ENCODE assay signal across 19 cellular contexts in the genomic region with DNA sequence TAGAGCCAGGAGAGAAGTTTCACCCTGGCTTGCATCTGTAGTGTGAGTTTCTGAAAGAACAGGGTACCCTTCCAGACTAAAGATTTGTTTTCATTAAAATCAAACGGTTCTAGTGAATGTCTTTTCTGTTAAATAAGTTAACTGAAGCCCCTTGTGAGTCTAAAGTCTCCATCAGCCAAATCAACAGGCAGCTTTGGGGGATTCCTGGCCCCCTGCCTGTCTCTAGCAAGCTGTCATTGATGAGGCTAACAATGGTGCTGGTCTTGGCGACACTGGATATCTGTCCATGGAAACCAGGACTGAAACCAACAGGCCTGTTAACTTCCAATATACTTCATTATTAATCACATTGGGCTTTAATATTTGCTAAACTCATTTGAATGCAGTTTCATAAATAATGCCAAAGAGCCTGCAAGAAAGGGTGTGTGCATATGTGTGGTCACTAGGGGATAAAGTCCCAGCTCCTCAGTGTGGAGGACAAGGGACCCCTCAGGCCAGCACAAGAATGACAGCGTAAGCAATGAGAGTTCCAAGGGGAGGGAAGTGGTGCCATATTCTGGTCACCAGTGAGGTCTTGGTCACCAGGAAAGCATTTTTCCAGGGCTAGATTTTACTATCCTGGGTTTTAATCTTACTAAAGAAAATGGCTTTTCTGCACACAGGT. TPM values are rescaled to one million over a fixed set of nuclear protein-coding genes. Genes with fewer than 3 reads are reported as not detected.
A peak's percentile ranks its signal among the peaks of the same experiment; 100 is the strongest.
DNase-seq lines count a peak whose midpoint lies in the region; FAIRE-seq and TF ChIP-seq lines count a peak whose summit lies in the region.
"Had no signal": no experiment of that assay in that cellular context is flagged by ENCODE, and none has a peak within 500 bp of the region (broad histone marks: within the 10 kb centered on the region; RNA-seq: fewer than 3 reads in every experiment).

No MANE protein-coding gene starts in this region.

- H3K27ac ChIP-seq in endodermal cell (ENCODE audit: low read depth, low read length) (no peak overlapping the region), trophoblast cell (ENCODE audit: low read depth, low read length) (no peak overlapping the region)

- no peak overlapping the region for H2BK120ac ChIP-seq in trophoblast cell (ENCODE audit: insufficient read depth, low read length, poor library complexity)

- no peaks in the 10 kb centered on the region for H3K9me3 Mint-ChIP-seq in endodermal cell
- H3K9me3 Mint-ChIP-seq: CD4-positive, alpha-beta memory T cell; HFFc6 had no signal

- no peaks in the 10 kb centered on the region for H3K36me3 Mint-ChIP-seq in endodermal cell (ENCODE audit: low read depth)
- H3K36me3 Mint-ChIP-seq: CD4-positive, alpha-beta memory T cell had no signal

- no peak overlapping the region for H3K14ac ChIP-seq in trophoblast cell (ENCODE audit: low read length)

- no peak for FAIRE-seq in HTR-8/SVneo (lab: Jason Lieb, UNC)
- FAIRE-seq: GM12891, GM18507, H54 had no signal

- DNase-seq in BE2C, result no peak
- DNase-seq in endodermal cell, result no peak
- DNase-seq in pons (ENCODE audit: low spot score), result peak; percentile 63
- no peak for DNase-seq in HTR-8/SVneo (ENCODE audit: insufficient read length, low spot score)
- DNase-seq in lower leg skin (ENCODE audit: low spot score in 2 of 2), result no peak
- no peak for DNase-seq in trophoblast cell
- DNase-seq: ACHN; AML-193; CD4-positive, alpha-beta memory T cell; HFFc6; NCI-H1048; NCI-H1930; NCI-H345; NCI-H524 treated with DMSO at 0.1 percent for 48 hours had no signal

- H3K4me2 ChIP-seq in Loucy (ENCODE audit: low read depth, low read length, poor library complexity, severe bottlenecking) (peak overlapping the region; percentile 45), trophoblast cell (ENCODE audit: low read length) (no peak overlapping the region)

- intact Hi-C loops in lower leg skin (cut with DNase I; ENCODE audit: low total_unique reads), result loop anchor here (10.0 kb wide), 1 partner anchor 139 kb away; no protein-coding TSS in a partner anchor

- H3K4me3 ChIP-seq in BE2C (ENCODE audit: low read depth, low read length), result no peak overlapping the region
- H3K4me3 ChIP-seq in Loucy (ENCODE audit: low read length, poor library complexity, severe bottlenecking), result no peak overlapping the region
- H3K4me3 ChIP-seq in endodermal cell (ENCODE audit: low read length), result no peak overlapping the region
- H3K4me3 ChIP-seq in lower leg skin (ENCODE audit: low read depth, poor library complexity, severe bottlenecking), result no peak overlapping the region
- H3K4me3 ChIP-seq in trophoblast cell (ENCODE audit: low read depth, low read length), result no peak overlapping the region

- H3K4ac ChIP-seq in trophoblast cell (ENCODE audit: low read depth, low read length), result no peak overlapping the region

- WGBS in endodermal cell (ENCODE audit: insufficient coverage in 1 of 2, insufficient read length in 1 of 2), 2 experiments, result 79 to 100% methylated on average over 1 to 3 of the region's 3 CpGs
- 86 to 92% methylated on average over 3 of the region's 3 CpGs for WGBS in lower leg skin, 2 donors
- WGBS in trophoblast cell (ENCODE audit: extremely low coverage, insufficient coverage, insufficient read length), result no CpG with 5 or more reads among the region's 3 CpGs

- H3K27me3 ChIP-seq in BE2C (no peaks in the 10 kb centered on the region), Loucy (ENCODE audit: insufficient read depth, low read length, poor library complexity, severe bottlenecking) (no peaks in the 10 kb centered on the region), endodermal cell (ENCODE audit: control insufficient read depth, insufficient read depth, low read length, poor library complexity, severe bottlenecking) (no peaks in the 10 kb centered on the region), trophoblast cell (ENCODE audit: insufficient read depth, low read length) (no peaks in the 10 kb centered on the region)

- H3K4me1 ChIP-seq in BE2C (no peaks in the 10 kb centered on the region), Loucy (ENCODE audit: insufficient read depth, low read length, poor library complexity, severe bottlenecking) (peaks cover 21% of the 10 kb centered on the region), endodermal cell (ENCODE audit: control insufficient read depth, insufficient read depth, low read length) (peaks cover 15% of the 10 kb centered on the region), trophoblast cell (ENCODE audit: control insufficient read depth in 1 of 2, insufficient read depth in 2 of 2, low read length in 2 of 2) (no peaks in the 10 kb centered on the region)

- no peak overlapping the region for H3K27ac Mint-ChIP-seq in endodermal cell
- H3K27ac Mint-ChIP-seq: CD4-positive, alpha-beta memory T cell; HFFc6 had no signal

- H3K9me3 ChIP-seq in BE2C (no peaks in the 10 kb centered on the region), Loucy (ENCODE audit: insufficient read depth, low read depth, low read length) (no peaks in the 10 kb centered on the region), endodermal cell (ENCODE audit: control insufficient read depth, low read length) (no peaks in the 10 kb centered on the region), trophoblast cell (ENCODE audit: insufficient read depth, low read depth, low read length) (no peaks in the 10 kb centered on the region)

- H3K36me3 ChIP-seq in BE2C, result no peaks in the 10 kb centered on the region
- no peaks in the 10 kb centered on the region for H3K36me3 ChIP-seq in Loucy (ENCODE audit: insufficient read depth, low read length)
- H3K36me3 ChIP-seq in endodermal cell (ENCODE audit: control insufficient read depth, insufficient read depth, low read length), result no peaks in the 10 kb centered on the region
- no peaks in the 10 kb centered on the region for H3K36me3 ChIP-seq in trophoblast cell (ENCODE audit: control insufficient read depth in 1 of 2, insufficient read depth in 2 of 2, low read length in 2 of 2)

- TF ChIP-seq CTCF in BE2C (IDR thresholded peaks at IDR 0.05; ENCODE audit: low read depth, low read length), result 0 out of 2 replicates have a peak, but pooled peaks have one; percentile 9
- TF ChIP-seq CTCF in Loucy (conservative IDR thresholded peaks at IDR 0.05; ENCODE audit: low read length), result no peak; the same call in 1 of the 2 replicates
- TF ChIP-seq CTCF in endodermal cell (conservative IDR thresholded peaks at IDR 0.05), result peak; percentile 66
- TF ChIP-seq CTCF in lower leg skin (IDR thresholded peaks at IDR 0.05), result no peak

- H3K79me2 ChIP-seq in Loucy (ENCODE audit: insufficient read depth, low read length), result no peaks in the 10 kb centered on the region
- H3K79me2 ChIP-seq in trophoblast cell (ENCODE audit: control insufficient read depth, insufficient read depth, low read length, poor library complexity), result no peaks in the 10 kb centered on the region

- peaks cover 47% of the 10 kb centered on the region for H3K4me1 Mint-ChIP-seq in endodermal cell
- H3K4me1 Mint-ChIP-seq: CD4-positive, alpha-beta memory T cell had no signal

- H3K4me3 Mint-ChIP-seq in endodermal cell, result no peak overlapping the region
- H3K4me3 Mint-ChIP-seq: CD4-positive, alpha-beta memory T cell; HFFc6 had no signal

- TF ChIP-seq POLR2A in lower leg skin (IDR thresholded peaks at IDR 0.05), result no peak

- no peak overlapping the region for H3K23ac ChIP-seq in trophoblast cell (ENCODE audit: low read length)

- no peaks in the 10 kb centered on the region for H3K9me2 ChIP-seq in Loucy (replicated peaks; ENCODE audit: low read depth, low read length)

- H3K79me1 ChIP-seq in trophoblast cell (ENCODE audit: low read length), result no peaks in the 10 kb centered on the region

- no peaks in the 10 kb centered on the region for H3K27me3 Mint-ChIP-seq in endodermal cell (ENCODE audit: insufficient read depth)

- no peak overlapping the region for H2BK5ac ChIP-seq in trophoblast cell (ENCODE audit: low read depth, low read length, poor library complexity)

- no peak overlapping the region for H2AK5ac ChIP-seq in trophoblast cell (ENCODE audit: low read length)

- H3K9ac ChIP-seq in Loucy (ENCODE audit: low read depth, low read length, poor library complexity, severe bottlenecking) (no peak overlapping the region), endodermal cell (ENCODE audit: extremely low read depth, low read length, poor library complexity, severe bottlenecking) (no peak overlapping the region), trophoblast cell (ENCODE audit: low read length) (no peak overlapping the region)

- no peak overlapping the region for H3K18ac ChIP-seq in trophoblast cell (ENCODE audit: low read length)

- no peaks in the 10 kb centered on the region for H4K20me1 ChIP-seq in Loucy (ENCODE audit: insufficient read depth, low read length, poor library complexity, severe bottlenecking)

- H2BK12ac ChIP-seq in trophoblast cell (ENCODE audit: low read length), result no peak overlapping the region

- H4K12ac ChIP-seq in trophoblast cell (ENCODE audit: low read depth, low read length), result no peak overlapping the region

- H2AFZ ChIP-seq in Loucy (ENCODE audit: low read length) (no peak overlapping the region), trophoblast cell (ENCODE audit: insufficient read depth, low read length, poor library complexity) (no peak overlapping the region)

- H4K8ac ChIP-seq in trophoblast cell (ENCODE audit: low read depth, low read length), result no peak overlapping the region

- H3F3A ChIP-seq in Loucy (ENCODE audit: low read depth), result no peaks in the 10 kb centered on the region

- H4K91ac ChIP-seq in trophoblast cell (ENCODE audit: low read depth, low read length), result no peak overlapping the region

RNA-seq across cellular contexts. Expression of gene RNF182, which starts 9.1 kb away (rescaled TPM):
- polyA plus RNA-seq in BE2C (2012; ENCODE audit: insufficient read depth, insufficient read length, low read depth), result 0.39 TPM
- 1 to 10 TPM; 4.1 to 5.2 TPM for total RNA-seq in endodermal cell
- 29.1 TPM for polyA plus RNA-seq in endodermal cell (2013, experiment 1 of 2)
- polyA plus RNA-seq in endodermal cell (2013, experiment 2 of 2), result 26.5 TPM
- 1 to 10 TPM in 1 of 4 donors, under 1 TPM in 2, not detected in 1; 0.32 to 1.3 (median 0.42) TPM for total RNA-seq in lower leg skin
- 0.39 and 0.40 TPM in 2 replicates for polyA plus RNA-seq in trophoblast cell (2013)
- total RNA-seq: CD4-positive, alpha-beta memory T cell; MCF 10A had no signal
- polyA plus RNA-seq: CD4-positive, alpha-beta memory T cell had no signal

Comparison
In these comparisons a context has a peak if more than half of its experiments do, and no peak if none do; other contexts are left out.
1. CTCF ChIP-seq: peak in BE2C (single experiment) and endodermal cell (single experiment); none in Loucy (single experiment) and lower leg skin (0 of 3).